In the genomic region with DNA sequence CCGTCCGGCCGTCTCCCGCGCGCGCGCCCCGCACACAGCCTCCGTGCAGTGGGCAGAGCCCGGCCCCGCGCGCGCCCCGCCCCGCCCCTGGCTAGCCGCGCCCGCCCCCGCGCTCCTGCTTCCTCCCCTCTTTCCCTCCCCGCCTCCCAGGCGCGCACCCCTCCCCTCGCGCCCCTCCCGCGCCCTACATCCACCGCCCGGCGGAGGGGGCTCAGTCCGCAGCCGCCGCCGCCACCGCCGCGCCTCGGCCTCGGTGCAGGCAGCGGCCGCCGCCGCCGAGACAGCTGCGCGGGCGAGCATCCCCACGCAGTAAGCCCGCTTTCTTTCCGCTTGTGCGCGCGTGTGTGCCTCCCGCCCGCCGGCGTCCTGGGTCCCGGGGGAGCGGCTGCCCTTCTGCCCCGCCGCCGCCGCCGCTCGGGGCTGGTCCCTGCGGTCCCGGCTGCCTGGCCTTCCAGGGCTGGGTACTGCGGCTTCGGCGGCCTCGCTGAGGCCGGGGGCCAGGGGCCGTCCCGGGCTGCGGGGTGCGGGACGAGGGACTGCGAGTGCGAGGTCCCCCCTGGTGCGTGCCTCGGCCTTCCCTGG, we compare ENCODE assay signal across 8 cellular contexts. TPM values are rescaled to one million over a fixed set of nuclear protein-coding genes. Genes with fewer than 3 reads are reported as not detected.
A peak's percentile ranks its signal among the peaks of the same experiment; 100 is the strongest.
DNase-seq lines count a peak whose midpoint lies in the region; ATAC-seq and TF ChIP-seq lines count a peak whose summit lies in the region.

A gene (plus strand): TSS at position 214 of the 582 bp plus-strand sequence.

- peak within 1 kb of the TSS; percentile 11 for H3K9ac ChIP-seq in iPS-18a (ENCODE audit: low read length)

- H3K27me3 ChIP-seq in iPS-18a (ENCODE audit: control insufficient read depth, insufficient read depth, low read length) (peaks cover 30% of the 10 kb centered on the region), gastrocnemius medialis (peaks cover 0 to 4% (median 0%) of the 10 kb centered on the region in 3 donors)

- DNase-seq in C1 segment of cervical spinal cord (lab: John Stamatoyannopoulos, UW) (peak in 8 of 14 donors; percentile 1 to 65 (median 32)), MCF 10A (ENCODE audit: unreplicated experiment) (peak; percentile 17), gastrocnemius medialis (peak in 1 of 2 donors; percentile 30), SHP77 (lab: John Stamatoyannopoulos, UW) (no peak)
- DNase-seq in T-helper 2 cell treated with Interferon-gamma antibody and Interleukin-4, amounts not matched to agents 5 μg/mL and 100 μg/mL, for 36 hours (ENCODE audit: low spot score) = peak; percentile 24

- intact Hi-C loops in MCF 10A (cut with micrococcal nuclease) = no loop called here
- intact Hi-C loops in gastrocnemius medialis (cut with DNase I; ENCODE audit: low total_unique reads) = loop anchor here (5.0 kb wide), 1 partner anchor 90 kb away; no protein-coding TSS in a partner anchor

- H3K9me3 ChIP-seq in iPS-18a (ENCODE audit: control insufficient read depth, low read depth, low read length) (no peaks in the 10 kb centered on the region), gastrocnemius medialis (no peaks in the 10 kb centered on the region)

- peaks cover 21% of the 10 kb centered on the region for H3K27me3 Mint-ChIP-seq in T-helper 2 cell treated with Interferon-gamma antibody and Interleukin-4, amounts not matched to agents 5 μg/mL and 100 μg/mL, for 36 hours (ENCODE audit: low read depth)
- H3K27me3 Mint-ChIP-seq in MCF 10A (ENCODE audit: insufficient read depth, unreplicated experiment) = peaks cover 46% of the 10 kb centered on the region

- H3K27ac ChIP-seq in iPS-18a (ENCODE audit: low read length) = no peak within 1 kb of the TSS
- peak within 1 kb of the TSS; percentile 73 to 78 (median 74) for H3K27ac ChIP-seq in gastrocnemius medialis

- H3K36me3 Mint-ChIP-seq in T-helper 2 cell treated with Interferon-gamma antibody and Interleukin-4, amounts not matched to agents 5 μg/mL and 100 μg/mL, for 36 hours (ENCODE audit: low read depth) = no peaks in the 10 kb centered on the region
- no peaks in the 10 kb centered on the region for H3K36me3 Mint-ChIP-seq in MCF 10A (ENCODE audit: insufficient read depth, unreplicated experiment)

- peak; percentile 45 to 63 for TF ChIP-seq POLR2A in gastrocnemius medialis (IDR thresholded peaks at IDR 0.05)

- CTCF ChIA-PET in MCF 10A (lab: Yijun Ruan, JAX) = no interaction called here

- H3K36me3 ChIP-seq in iPS-18a (ENCODE audit: control insufficient read depth, low read depth, low read length) = no peaks in the 10 kb centered on the region
- H3K36me3 ChIP-seq in gastrocnemius medialis = no peaks in the 10 kb centered on the region

- no peak for TF ChIP-seq CTCF in MCF 10A (IDR thresholded peaks at IDR 0.05; ENCODE audit: unreplicated experiment)
- no peak for TF ChIP-seq CTCF in gastrocnemius medialis (IDR thresholded peaks at IDR 0.05 in 4 of 5, conservative IDR thresholded peaks at IDR 0.05 in 1 of 5)

- POLR2A ChIA-PET in MCF 10A (lab: Yijun Ruan, JAX) = no interaction called here

- H3K4me3 Mint-ChIP-seq in T-helper 2 cell treated with Interferon-gamma antibody and Interleukin-4, amounts not matched to agents 5 μg/mL and 100 μg/mL, for 36 hours = peak within 1 kb of the TSS; percentile 83
- peak within 1 kb of the TSS; percentile 76 for H3K4me3 Mint-ChIP-seq in MCF 10A (ENCODE audit: unreplicated experiment)

- in situ Hi-C loops in gastrocnemius medialis (cut with MboI; ENCODE audit: low sequenced_read_pairs in 4 of 4) = no loop called here

- no peaks in the 10 kb centered on the region for H3K4me1 ChIP-seq in iPS-18a (ENCODE audit: control insufficient read depth, low read depth, low read length)
- H3K4me1 ChIP-seq in gastrocnemius medialis = no peaks in the 10 kb centered on the region

- no peaks in the 10 kb centered on the region for H3K9me3 Mint-ChIP-seq in T-helper 2 cell treated with Interferon-gamma antibody and Interleukin-4, amounts not matched to agents 5 μg/mL and 100 μg/mL, for 36 hours
- no peaks in the 10 kb centered on the region for H3K9me3 Mint-ChIP-seq in MCF 10A (ENCODE audit: unreplicated experiment)

- peak; percentile 60 for ATAC-seq in HG02885 (IDR thresholded peaks at IDR 0.05; ENCODE audit: poor library complexity, unreplicated experiment)
- ATAC-seq in gastrocnemius medialis = peak; percentile 72 to 82
- ATAC-seq in GM18502 (IDR thresholded peaks at IDR 0.05; ENCODE audit: poor library complexity, unreplicated experiment) = no peak

- H3K4me3 ChIP-seq in iPS-18a (ENCODE audit: low read length) = peak within 1 kb of the TSS; percentile 52
- peak within 1 kb of the TSS; percentile 66 to 75 (median 70) for H3K4me3 ChIP-seq in gastrocnemius medialis

- H3K4me1 Mint-ChIP-seq in T-helper 2 cell treated with Interferon-gamma antibody and Interleukin-4, amounts not matched to agents 5 μg/mL and 100 μg/mL, for 36 hours (ENCODE audit: low read depth) = peaks cover 23% of the 10 kb centered on the region
- H3K4me1 Mint-ChIP-seq in MCF 10A (ENCODE audit: insufficient read depth, unreplicated experiment) = peaks cover 7% of the 10 kb centered on the region

- no TSS peak for BruUV-seq in MCF 10A (replicated peaks; lab: Mats Ljungman, UMichigan)

- H3K27ac Mint-ChIP-seq in T-helper 2 cell treated with Interferon-gamma antibody and Interleukin-4, amounts not matched to agents 5 μg/mL and 100 μg/mL, for 36 hours = peak within 1 kb of the TSS; percentile 58
- H3K27ac Mint-ChIP-seq in MCF 10A (ENCODE audit: low read depth, unreplicated experiment) = peak within 1 kb of the TSS; percentile 81

RNA-seq across cellular contexts. Expression of the gene that starts here (rescaled TPM):
- total RNA-seq in MCF 10A (2022) = 16.6 and 19.4 TPM in 2 replicates
- 1,000 to 10,000 TPM; 2,023 to 8,069 (median 7,102) TPM for total RNA-seq in gastrocnemius medialis

Comparison
In these comparisons a context has a peak if more than half of its experiments do, and no peak if none do; other contexts are left out.
1. RNA of the gene that starts here (total RNA-seq): 2,023 to 8,069 TPM in gastrocnemius medialis; 16.6 to 19.4 TPM in MCF 10A; every median in the first group is over 10 times any median in the second.
2. DNase-seq: peak in C1 segment of cervical spinal cord (8 of 14), T-helper 2 cell treated with Interferon-gamma antibody and Interleukin-4, amounts not matched to agents 5 μg/mL and 100 μg/mL, for 36 hours (single experiment) and MCF 10A (single experiment); none in SHP77 (0 of 2).